In the genomic region with DNA sequence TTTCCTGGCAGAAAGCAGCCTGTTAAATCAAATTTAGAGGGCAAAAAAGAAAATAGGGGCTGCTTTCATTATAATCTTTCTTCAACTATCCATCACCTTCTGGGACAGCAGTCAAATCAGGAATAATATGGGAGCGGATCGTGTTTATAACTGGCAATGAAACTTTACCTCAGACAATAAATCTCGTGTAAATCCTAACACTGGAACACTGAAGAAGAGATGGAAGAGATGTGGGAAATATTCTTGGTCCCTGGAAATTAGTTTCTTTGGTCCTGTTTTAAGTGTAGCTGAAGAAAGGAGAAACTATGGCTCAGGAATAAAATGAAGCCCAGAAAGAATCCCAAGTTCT, we compare ENCODE assay signal across 1 cellular context.
TF ChIP-seq lines count a peak whose summit lies in the region.

No MANE protein-coding gene starts in this region.

TF ChIP-seq in HepG2, 621 proteins besides CTCF, POLR2A, EP300 and RAD21 (continued from another document):
- TF ChIP-seq, protein P1, sequence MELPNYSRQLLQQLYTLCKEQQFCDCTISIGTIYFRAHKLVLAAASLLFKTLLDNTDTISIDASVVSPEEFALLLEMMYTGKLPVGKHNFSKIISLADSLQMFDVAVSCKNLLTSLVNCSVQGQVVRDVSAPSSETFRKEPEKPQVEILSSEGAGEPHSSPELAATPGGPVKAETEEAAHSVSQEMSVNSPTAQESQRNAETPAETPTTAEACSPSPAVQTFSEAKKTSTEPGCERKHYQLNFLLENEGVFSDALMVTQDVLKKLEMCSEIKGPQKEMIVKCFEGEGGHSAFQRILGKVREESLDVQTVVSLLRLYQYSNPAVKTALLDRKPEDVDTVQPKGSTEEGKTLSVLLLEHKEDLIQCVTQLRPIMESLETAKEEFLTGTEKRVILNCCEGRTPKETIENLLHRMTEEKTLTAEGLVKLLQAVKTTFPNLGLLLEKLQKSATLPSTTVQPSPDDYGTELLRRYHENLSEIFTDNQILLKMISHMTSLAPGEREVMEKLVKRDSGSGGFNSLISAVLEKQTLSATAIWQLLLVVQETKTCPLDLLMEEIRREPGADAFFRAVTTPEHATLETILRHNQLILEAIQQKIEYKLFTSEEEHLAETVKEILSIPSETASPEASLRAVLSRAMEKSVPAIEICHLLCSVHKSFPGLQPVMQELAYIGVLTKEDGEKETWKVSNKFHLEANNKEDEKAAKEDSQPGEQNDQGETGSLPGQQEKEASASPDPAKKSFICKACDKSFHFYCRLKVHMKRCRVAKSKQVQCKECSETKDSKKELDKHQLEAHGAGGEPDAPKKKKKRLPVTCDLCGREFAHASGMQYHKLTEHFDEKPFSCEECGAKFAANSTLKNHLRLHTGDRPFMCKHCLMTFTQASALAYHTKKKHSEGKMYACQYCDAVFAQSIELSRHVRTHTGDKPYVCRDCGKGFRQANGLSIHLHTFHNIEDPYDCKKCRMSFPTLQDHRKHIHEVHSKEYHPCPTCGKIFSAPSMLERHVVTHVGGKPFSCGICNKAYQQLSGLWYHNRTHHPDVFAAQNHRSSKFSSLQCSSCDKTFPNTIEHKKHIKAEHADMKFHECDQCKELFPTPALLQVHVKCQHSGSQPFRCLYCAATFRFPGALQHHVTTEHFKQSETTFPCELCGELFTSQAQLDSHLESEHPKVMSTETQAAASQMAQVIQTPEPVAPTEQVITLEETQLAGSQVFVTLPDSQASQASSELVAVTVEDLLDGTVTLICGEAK (IDR thresholded peaks at IDR 0.05): no peak
- TF ChIP-seq, protein P1 (CRISPR knock-in tag; IDR thresholded peaks at IDR 0.05): no peak
- TF ChIP-seq SOX13 (IDR thresholded peaks at IDR 0.05) (no peak), SOX13 (CRISPR knock-in tag; conservative IDR thresholded peaks at IDR 0.05 in 1 of 2, IDR thresholded peaks at IDR 0.05 in 1 of 2) (no peak), NR1H2 (CRISPR knock-in tag; IDR thresholded peaks at IDR 0.05; ENCODE audit: borderline replicate concordance, low read depth) (no peak), SOX6 (IDR thresholded peaks at IDR 0.05) (no peak), SOX6 (CRISPR knock-in tag; IDR thresholded peaks at IDR 0.05) (no peak), MIER3 (CRISPR knock-in tag; IDR thresholded peaks at IDR 0.05; ENCODE audit: borderline replicate concordance) (no peak)
- TF ChIP-seq, protein P2, sequence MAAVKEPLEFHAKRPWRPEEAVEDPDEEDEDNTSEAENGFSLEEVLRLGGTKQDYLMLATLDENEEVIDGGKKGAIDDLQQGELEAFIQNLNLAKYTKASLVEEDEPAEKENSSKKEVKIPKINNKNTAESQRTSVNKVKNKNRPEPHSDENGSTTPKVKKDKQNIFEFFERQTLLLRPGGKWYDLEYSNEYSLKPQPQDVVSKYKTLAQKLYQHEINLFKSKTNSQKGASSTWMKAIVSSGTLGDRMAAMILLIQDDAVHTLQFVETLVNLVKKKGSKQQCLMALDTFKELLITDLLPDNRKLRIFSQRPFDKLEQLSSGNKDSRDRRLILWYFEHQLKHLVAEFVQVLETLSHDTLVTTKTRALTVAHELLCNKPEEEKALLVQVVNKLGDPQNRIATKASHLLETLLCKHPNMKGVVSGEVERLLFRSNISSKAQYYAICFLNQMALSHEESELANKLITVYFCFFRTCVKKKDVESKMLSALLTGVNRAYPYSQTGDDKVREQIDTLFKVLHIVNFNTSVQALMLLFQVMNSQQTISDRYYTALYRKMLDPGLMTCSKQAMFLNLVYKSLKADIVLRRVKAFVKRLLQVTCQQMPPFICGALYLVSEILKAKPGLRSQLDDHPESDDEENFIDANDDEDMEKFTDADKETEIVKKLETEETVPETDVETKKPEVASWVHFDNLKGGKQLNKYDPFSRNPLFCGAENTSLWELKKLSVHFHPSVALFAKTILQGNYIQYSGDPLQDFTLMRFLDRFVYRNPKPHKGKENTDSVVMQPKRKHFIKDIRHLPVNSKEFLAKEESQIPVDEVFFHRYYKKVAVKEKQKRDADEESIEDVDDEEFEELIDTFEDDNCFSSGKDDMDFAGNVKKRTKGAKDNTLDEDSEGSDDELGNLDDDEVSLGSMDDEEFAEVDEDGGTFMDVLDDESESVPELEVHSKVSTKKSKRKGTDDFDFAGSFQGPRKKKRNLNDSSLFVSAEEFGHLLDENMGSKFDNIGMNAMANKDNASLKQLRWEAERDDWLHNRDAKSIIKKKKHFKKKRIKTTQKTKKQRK (IDR thresholded peaks at IDR 0.05; ENCODE audit: low read length): no peak
